8 cellular contexts compared by ENCODE assay signal in genomic region chr2:101710036-101710689, GRCh38. TPM values are rescaled to one million over a fixed set of nuclear protein-coding genes. Genes with fewer than 3 reads are reported as not detected.
DNase-seq lines count a peak whose midpoint lies in the region; ATAC-seq and TF ChIP-seq lines count a peak whose summit lies in the region.

No MANE protein-coding gene starts in this region.

- H3K27me3 ChIP-seq in CD8-positive, alpha-beta T cell (ENCODE audit: insufficient read depth, low read length): no peaks in the 10 kb centered on the region
- no peaks in the 10 kb centered on the region for H3K27me3 ChIP-seq in breast epithelium
- H3K27me3 ChIP-seq in Karpas-422 (ENCODE audit: low read length): no peaks in the 10 kb centered on the region

- no peaks in the 10 kb centered on the region for H3K79me2 ChIP-seq in Karpas-422 (ENCODE audit: low read length)

- DNase-seq in CD8-positive, alpha-beta T cell: peak in 1 of 7 experiments; percentile 37
- DNase-seq in breast epithelium (ENCODE audit: low spot score in 2 of 2): no peak
- no peak for DNase-seq in naive thymus-derived CD8-positive, alpha-beta T cell
- DNase-seq in RPMI8226: no peak
- DNase-seq in amniotic stem cell (lab: John Stamatoyannopoulos, UW): no peak
- no peak for DNase-seq in NCI-H510A treated with DMSO at 0.1 percent for 48 hours (lab: John Stamatoyannopoulos, UW)
- no peak for DNase-seq in Karpas-422

- H4K20me1 ChIP-seq in Karpas-422 (ENCODE audit: insufficient read depth, low read depth, low read length): no peaks in the 10 kb centered on the region

- H3K27ac ChIP-seq in CD8-positive, alpha-beta T cell (ENCODE audit: low read depth, low read length): no peak overlapping the region
- H3K27ac ChIP-seq in breast epithelium: peak overlapping the region; percentile 23 to 60
- no peak overlapping the region for H3K27ac ChIP-seq in Karpas-422 (ENCODE audit: low read length)

- no peaks in the 10 kb centered on the region for H3K36me3 Mint-ChIP-seq in CD8-positive, alpha-beta T cell
- peaks cover 0 to 4% (median 0%) of the 10 kb centered on the region in 3 donors for H3K36me3 Mint-ChIP-seq in naive thymus-derived CD8-positive, alpha-beta T cell

- TF ChIP-seq POLR2A in breast epithelium (IDR thresholded peaks at IDR 0.05): no peak

- CTCF ChIA-PET in CD8-positive, alpha-beta T cell (lab: Charles Lee): interaction anchor here (0.8 to 4.0 kb wide), 5 partner anchors 9 to 114 kb away, joined by 3 to 14 read pairs (median 6); no protein-coding TSS in a partner anchor

- H3K4me2 ChIP-seq in Karpas-422 (ENCODE audit: low read depth, low read length, poor library complexity, severe bottlenecking): no peak overlapping the region

- H3K4me3 ChIP-seq in CD8-positive, alpha-beta T cell (ENCODE audit: low read depth, low read length): no peak overlapping the region
- no peak overlapping the region for H3K4me3 ChIP-seq in breast epithelium
- no peak overlapping the region for H3K4me3 ChIP-seq in Karpas-422 (ENCODE audit: low read length)

- no peaks in the 10 kb centered on the region for H3K27me3 Mint-ChIP-seq in CD8-positive, alpha-beta T cell (ENCODE audit: low read depth)
- H3K27me3 Mint-ChIP-seq in naive thymus-derived CD8-positive, alpha-beta T cell: no peaks in the 10 kb centered on the region

- H3K9ac ChIP-seq in Karpas-422 (ENCODE audit: low read length): no peak overlapping the region

- peaks cover 91% of the 10 kb centered on the region for H3K4me1 ChIP-seq in CD8-positive, alpha-beta T cell (ENCODE audit: insufficient read depth, low read length)
- H3K4me1 ChIP-seq in breast epithelium (no peaks in the 10 kb centered on the region), Karpas-422 (ENCODE audit: low read length) (peaks cover 7% of the 10 kb centered on the region)

- intact Hi-C loops in CD8-positive, alpha-beta T cell (cut with DNase I, micrococcal nuclease): loop anchor here in 1 of 2 experiments (10.0 kb wide), 1 partner anchor 1125 kb away; no protein-coding TSS in a partner anchor
- intact Hi-C loops in breast epithelium (cut with DNase I; ENCODE audit: low total_unique reads): no loop called here

- H3K36me3 ChIP-seq in CD8-positive, alpha-beta T cell (ENCODE audit: insufficient read depth, low read length): no peaks in the 10 kb centered on the region
- H3K36me3 ChIP-seq in breast epithelium (no peaks in the 10 kb centered on the region), Karpas-422 (ENCODE audit: insufficient read depth, low read length) (no peaks in the 10 kb centered on the region)

- no peak for TF ChIP-seq CTCF in CD8-positive, alpha-beta T cell (IDR thresholded peaks at IDR 0.05)
- TF ChIP-seq CTCF in breast epithelium (IDR thresholded peaks at IDR 0.05): no peak

- POLR2A ChIA-PET in CD8-positive, alpha-beta T cell (lab: Charles Lee): interaction anchor here (0.8 to 1.4 kb wide), 2 partner anchors 10 to 15 kb away, joined by 3 to 4 read pairs; no protein-coding TSS in a partner anchor
- POLR2A ChIA-PET in naive thymus-derived CD8-positive, alpha-beta T cell (lab: Charles Lee): interaction anchor here (0.9 to 2.4 kb wide), 5 partner anchors 7 to 12 kb away, joined by 3 to 12 read pairs (median 6); partner anchors contain the start of gene MAP4K4

- no peak overlapping the region for H2AFZ ChIP-seq in Karpas-422 (ENCODE audit: low read length)

- no peaks in the 10 kb centered on the region for H3K9me3 ChIP-seq in CD8-positive, alpha-beta T cell (ENCODE audit: low read length)
- H3K9me3 ChIP-seq in breast epithelium: no peaks in the 10 kb centered on the region
- H3K9me3 ChIP-seq in Karpas-422 (ENCODE audit: low read length): no peaks in the 10 kb centered on the region

- ATAC-seq in CD8-positive, alpha-beta T cell: no peak
- peak; percentile 6 for ATAC-seq in HG03442 (IDR thresholded peaks at IDR 0.05; ENCODE audit: unreplicated experiment)
- ATAC-seq in naive thymus-derived CD8-positive, alpha-beta T cell: no peak

- no peaks in the 10 kb centered on the region for H3K9me3 Mint-ChIP-seq in CD8-positive, alpha-beta T cell
- no peaks in the 10 kb centered on the region for H3K9me3 Mint-ChIP-seq in naive thymus-derived CD8-positive, alpha-beta T cell

- H3K27ac Mint-ChIP-seq in CD8-positive, alpha-beta T cell: peak overlapping the region; percentile 75
- H3K27ac Mint-ChIP-seq in naive thymus-derived CD8-positive, alpha-beta T cell: peak overlapping the region in 9 of 10 donors; percentile 31 to 90 (median 72)

- H3K4me1 Mint-ChIP-seq in CD8-positive, alpha-beta T cell (ENCODE audit: low read depth): peaks cover 76% of the 10 kb centered on the region
- H3K4me1 Mint-ChIP-seq in naive thymus-derived CD8-positive, alpha-beta T cell: peaks cover 34 to 77% (median 63%) of the 10 kb centered on the region in 4 donors

- H3K4me3 Mint-ChIP-seq in CD8-positive, alpha-beta T cell: peak overlapping the region; percentile 42
- H3K4me3 Mint-ChIP-seq in naive thymus-derived CD8-positive, alpha-beta T cell: peak overlapping the region in 9 of 10 donors; percentile 10 to 67 (median 54)

- H3K9me2 ChIP-seq in Karpas-422 (replicated peaks; ENCODE audit: insufficient read depth, low read length): no peaks in the 10 kb centered on the region

RNA-seq across cellular contexts. Expression of gene MAP4K4, which starts 12.7 kb away (rescaled TPM):
- 10 to 100 TPM; 72.4 TPM for total RNA-seq in CD8-positive, alpha-beta T cell
- 10 to 100 TPM; 62.1 to 89.1 (median 74.7) TPM for total RNA-seq in breast epithelium
- total RNA-seq in naive thymus-derived CD8-positive, alpha-beta T cell: 100 to 1,000 TPM; 116 to 122 TPM
- 10 to 100 TPM in 2 of 3 donors, 1 to 10 TPM in 1; 9.5 to 26.6 (median 13.0) TPM for polyA plus RNA-seq in naive thymus-derived CD8-positive, alpha-beta T cell
- 2.7 and 4.5 TPM in 2 replicates for total RNA-seq in Karpas-422 (2014; rRNA removed; shearing (Covaris generic); ENCODE audit: low replicate concordance)

Comparison
In these comparisons a context has a peak if more than half of its experiments do, and no peak if none do; other contexts are left out.
1. H3K27ac ChIP-seq: peak in breast epithelium (2 of 2); none in CD8-positive, alpha-beta T cell (single experiment) and Karpas-422 (single experiment).
2. RNA of gene MAP4K4, which starts 12.7 kb away (total RNA-seq): 116 to 122 TPM in naive thymus-derived CD8-positive, alpha-beta T cell, 62.1 to 89.1 TPM in breast epithelium and 72.4 TPM in CD8-positive, alpha-beta T cell; 2.7 to 4.5 TPM in Karpas-422; every median in the first group is over 10 times any median in the second.